In the genomic region with DNA sequence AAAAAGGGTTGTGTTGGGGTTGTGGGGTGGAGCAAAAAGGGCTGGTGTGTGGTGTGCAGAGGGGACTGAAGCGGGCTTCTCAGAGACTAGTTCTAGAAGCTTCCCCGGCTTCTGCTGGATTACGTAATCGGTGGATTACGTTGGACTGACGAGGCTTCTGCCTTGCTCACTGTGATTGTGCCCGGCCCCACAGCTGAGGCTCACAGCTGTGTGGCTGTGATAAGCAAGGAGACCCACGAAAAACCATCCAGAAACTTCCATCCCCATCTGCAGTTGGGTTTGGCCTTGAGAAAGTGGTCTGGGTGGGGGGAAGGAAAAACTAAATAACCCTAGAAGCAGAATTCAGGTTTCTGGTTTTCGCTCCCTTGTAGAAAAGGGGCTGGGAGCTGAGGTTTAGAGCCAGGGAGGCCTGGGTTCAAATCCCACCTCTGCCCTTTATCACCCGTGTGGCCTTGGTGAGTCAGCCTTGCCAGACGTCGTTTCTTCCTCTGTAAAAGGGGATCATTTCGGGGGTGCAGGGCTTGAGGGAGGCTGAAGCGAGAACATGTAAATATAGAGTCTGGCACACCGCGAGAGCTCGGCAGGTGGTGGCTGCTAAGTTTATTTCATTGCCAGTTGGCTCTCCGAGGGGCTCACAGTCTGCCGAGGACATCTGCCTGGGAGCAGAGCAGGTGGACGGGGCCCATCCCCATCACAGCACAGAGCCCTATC, we compare ENCODE assay signal across 1 cellular context.
TF ChIP-seq lines count a peak whose summit lies in the region.

No MANE protein-coding gene starts in this region.

TF ChIP-seq in K562, 482 proteins besides CTCF, POLR2A, EP300 and RAD21 (continued from another document):
- TF ChIP-seq, protein P1, sequence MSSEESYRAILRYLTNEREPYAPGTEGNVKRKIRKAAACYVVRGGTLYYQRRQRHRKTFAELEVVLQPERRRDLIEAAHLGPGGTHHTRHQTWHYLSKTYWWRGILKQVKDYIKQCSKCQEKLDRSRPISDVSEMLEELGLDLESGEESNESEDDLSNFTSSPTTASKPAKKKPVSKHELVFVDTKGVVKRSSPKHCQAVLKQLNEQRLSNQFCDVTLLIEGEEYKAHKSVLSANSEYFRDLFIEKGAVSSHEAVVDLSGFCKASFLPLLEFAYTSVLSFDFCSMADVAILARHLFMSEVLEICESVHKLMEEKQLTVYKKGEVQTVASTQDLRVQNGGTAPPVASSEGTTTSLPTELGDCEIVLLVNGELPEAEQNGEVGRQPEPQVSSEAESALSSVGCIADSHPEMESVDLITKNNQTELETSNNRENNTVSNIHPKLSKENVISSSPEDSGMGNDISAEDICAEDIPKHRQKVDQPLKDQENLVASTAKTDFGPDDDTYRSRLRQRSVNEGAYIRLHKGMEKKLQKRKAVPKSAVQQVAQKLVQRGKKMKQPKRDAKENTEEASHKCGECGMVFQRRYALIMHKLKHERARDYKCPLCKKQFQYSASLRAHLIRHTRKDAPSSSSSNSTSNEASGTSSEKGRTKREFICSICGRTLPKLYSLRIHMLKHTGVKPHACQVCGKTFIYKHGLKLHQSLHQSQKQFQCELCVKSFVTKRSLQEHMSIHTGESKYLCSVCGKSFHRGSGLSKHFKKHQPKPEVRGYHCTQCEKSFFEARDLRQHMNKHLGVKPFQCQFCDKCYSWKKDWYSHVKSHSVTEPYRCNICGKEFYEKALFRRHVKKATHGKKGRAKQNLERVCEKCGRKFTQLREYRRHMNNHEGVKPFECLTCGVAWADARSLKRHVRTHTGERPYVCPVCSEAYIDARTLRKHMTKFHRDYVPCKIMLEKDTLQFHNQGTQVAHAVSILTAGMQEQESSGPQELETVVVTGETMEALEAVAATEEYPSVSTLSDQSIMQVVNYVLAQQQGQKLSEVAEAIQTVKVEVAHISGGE (CRISPR knock-in tag; IDR thresholded peaks at IDR 0.05) = no peak
- 0 out of 2 replicates have a peak, but pooled peaks have one; percentile 33 for TF ChIP-seq LEF1 (IDR thresholded peaks at IDR 0.05)
- no peak for TF ChIP-seq ZFP1 (CRISPR knock-in tag; IDR thresholded peaks at IDR 0.05)
- TF ChIP-seq ESRRB (CRISPR knock-in tag; IDR thresholded peaks at IDR 0.05; ENCODE audit: borderline replicate concordance) = no peak
- TF ChIP-seq RBBP5 (IDR thresholded peaks at IDR 0.05; ENCODE audit: borderline replicate concordance, insufficient read depth, low read length, poor library complexity, severe bottlenecking) = no peak
- TF ChIP-seq, protein P2, sequence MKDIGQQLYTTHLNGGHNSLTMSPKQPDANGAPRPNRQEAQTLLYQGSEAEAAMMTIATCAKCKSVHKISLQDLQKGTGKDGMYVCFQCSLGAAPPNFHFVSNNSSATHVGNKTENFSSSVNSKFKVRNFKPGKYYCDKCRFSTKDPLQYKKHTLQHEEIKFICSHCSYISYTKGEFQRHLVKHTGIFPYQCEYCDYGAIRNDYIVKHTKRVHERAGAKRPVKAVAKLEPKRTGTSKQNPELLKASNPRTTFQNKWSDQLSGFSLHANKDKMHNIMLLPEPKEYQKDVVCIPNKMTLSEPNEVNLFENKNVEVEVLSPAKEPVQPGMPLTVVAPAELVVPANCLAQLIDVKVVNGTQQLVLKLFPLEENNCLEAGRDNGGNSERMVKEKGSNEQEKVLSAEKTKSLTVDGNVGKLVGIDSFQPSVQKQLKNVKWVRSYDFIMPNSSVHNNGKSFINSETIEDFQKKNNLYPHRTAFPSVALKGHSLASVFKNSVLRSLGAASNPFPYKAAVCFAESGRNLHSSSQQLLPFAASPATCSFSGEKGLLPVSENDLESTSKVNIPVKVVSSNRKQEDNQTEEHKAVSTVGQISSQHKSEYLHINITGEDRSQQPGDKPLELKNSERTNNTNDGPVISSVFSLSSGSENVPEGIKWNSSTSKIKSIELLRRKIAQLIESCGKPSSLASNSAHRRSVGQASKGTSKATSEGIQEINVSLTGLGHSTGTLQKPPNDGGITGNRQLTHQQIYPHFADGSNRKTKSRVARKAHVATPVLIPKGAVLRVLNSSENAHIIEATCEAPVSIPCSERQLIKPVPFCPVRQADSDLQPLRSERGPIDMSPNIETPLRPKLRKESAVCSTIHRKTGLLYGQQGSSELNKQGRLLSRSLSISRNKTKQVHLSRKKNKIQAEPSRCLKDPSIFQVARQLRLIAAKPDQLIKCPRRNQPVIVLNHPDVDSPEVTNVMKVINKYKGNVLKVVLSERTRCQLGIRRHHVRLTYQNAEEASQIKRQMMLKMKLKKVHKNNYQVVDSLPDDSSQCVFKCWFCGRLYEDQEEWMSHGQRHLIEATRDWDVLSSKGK (CRISPR knock-in tag; IDR thresholded peaks at IDR 0.05) = no peak
- TF ChIP-seq C11orf30 (IDR thresholded peaks at IDR 0.05; ENCODE audit: low read depth) = no peak
- no peak for TF ChIP-seq SRSF1 (IDR thresholded peaks at IDR 0.05; ENCODE audit: low read depth, low read length)
- no peak for TF ChIP-seq RBM22 (IDR thresholded peaks at IDR 0.05; ENCODE audit: low read depth, low read length, poor library complexity, severe bottlenecking)
- peak; percentile 37; the same call in 1 of the 2 replicates for TF ChIP-seq STAT5A (IDR thresholded peaks at IDR 0.05; ENCODE audit: borderline replicate concordance, low read length)
- TF ChIP-seq JUND (IDR thresholded peaks at IDR 0.05; ENCODE audit: borderline replicate concordance, low read depth, low read length) = peak; percentile 65
- peak; percentile 63; the same call in 2 of the 3 replicates for TF ChIP-seq JUND (tag; IDR thresholded peaks at IDR 0.05; ENCODE audit: borderline replicate concordance, low read depth, low read length)
- TF ChIP-seq CBFA2T3 (IDR thresholded peaks at IDR 0.05) = peak; percentile 84
- no peak for TF ChIP-seq NR3C1 (CRISPR knock-in tag; IDR thresholded peaks at IDR 0.05)
- peak; percentile 68 to 73 for TF ChIP-seq KDM1A (IDR thresholded peaks at IDR 0.05)
- TF ChIP-seq PCBP1 (IDR thresholded peaks at IDR 0.05; ENCODE audit: low read depth, low read length, poor library complexity, severe bottlenecking) = no peak
- peak; percentile 88 for TF ChIP-seq FOSL1 (tag; conservative IDR thresholded peaks at IDR 0.05)
- TF ChIP-seq JUNB (CRISPR knock-in tag; conservative IDR thresholded peaks at IDR 0.05) = no peak
- TF ChIP-seq ZNF766 (CRISPR knock-in tag; conservative IDR thresholded peaks at IDR 0.05) = 0 out of 2 replicates have a peak, but pooled peaks have one; percentile 18
- no peak for TF ChIP-seq ZNF324 (CRISPR knock-in tag; IDR thresholded peaks at IDR 0.05)
- TF ChIP-seq, protein P3, sequence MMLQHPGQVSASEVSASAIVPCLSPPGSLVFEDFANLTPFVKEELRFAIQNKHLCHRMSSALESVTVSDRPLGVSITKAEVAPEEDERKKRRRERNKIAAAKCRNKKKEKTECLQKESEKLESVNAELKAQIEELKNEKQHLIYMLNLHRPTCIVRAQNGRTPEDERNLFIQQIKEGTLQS (IDR thresholded peaks at IDR 0.05) = peak; percentile 87
- TF ChIP-seq, protein P3 (CRISPR knock-in tag; conservative IDR thresholded peaks at IDR 0.05) = no peak; the same call in 1 of the 2 replicates
- peak; percentile 63; the same call in 1 of the 2 replicates for TF ChIP-seq PML (IDR thresholded peaks at IDR 0.05; ENCODE audit: low read length)
- TF ChIP-seq MYBL2 (IDR thresholded peaks at IDR 0.05; ENCODE audit: low read depth) = no peak
- no peak for TF ChIP-seq MYBL2 (CRISPR knock-in tag; IDR thresholded peaks at IDR 0.05; ENCODE audit: borderline replicate concordance)
- TF ChIP-seq, protein P4, sequence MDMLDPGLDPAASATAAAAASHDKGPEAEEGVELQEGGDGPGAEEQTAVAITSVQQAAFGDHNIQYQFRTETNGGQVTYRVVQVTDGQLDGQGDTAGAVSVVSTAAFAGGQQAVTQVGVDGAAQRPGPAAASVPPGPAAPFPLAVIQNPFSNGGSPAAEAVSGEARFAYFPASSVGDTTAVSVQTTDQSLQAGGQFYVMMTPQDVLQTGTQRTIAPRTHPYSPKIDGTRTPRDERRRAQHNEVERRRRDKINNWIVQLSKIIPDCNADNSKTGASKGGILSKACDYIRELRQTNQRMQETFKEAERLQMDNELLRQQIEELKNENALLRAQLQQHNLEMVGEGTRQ (CRISPR knock-in tag; IDR thresholded peaks at IDR 0.05) = no peak
- peak; percentile 72 for TF ChIP-seq CREB1 (IDR thresholded peaks at IDR 0.05)
- TF ChIP-seq CREB1 (CRISPR knock-in tag; IDR thresholded peaks at IDR 0.05) = no peak; the same call in none of the 2 replicates
- no peak for TF ChIP-seq NCOA6 (IDR thresholded peaks at IDR 0.05)
- peak; percentile 76 for TF ChIP-seq DPF2 (IDR thresholded peaks at IDR 0.05)
- TF ChIP-seq TARDBP (IDR thresholded peaks at IDR 0.05) = 0 out of 2 replicates have a peak, but pooled peaks have one; percentile 43
- TF ChIP-seq GTF2F1 (IDR thresholded peaks at IDR 0.05; ENCODE audit: low read depth, low read length) = no peak
- peak; percentile 28; the same call in 1 of the 2 replicates for TF ChIP-seq SOX6 (IDR thresholded peaks at IDR 0.05)
- no peak for TF ChIP-seq SAP30 (IDR thresholded peaks at IDR 0.05; ENCODE audit: borderline replicate concordance, insufficient read depth, low read depth, low read length, poor library complexity, severe bottlenecking)
- TF ChIP-seq TCF3 (CRISPR knock-in tag; IDR thresholded peaks at IDR 0.05) = peak; percentile 85
- TF ChIP-seq RAD51 (IDR thresholded peaks at IDR 0.05; ENCODE audit: borderline replicate concordance, low read depth) = no peak
- no peak for TF ChIP-seq ZNF507 (tag; conservative IDR thresholded peaks at IDR 0.05)
- TF ChIP-seq KLF6 (CRISPR knock-in tag; IDR thresholded peaks at IDR 0.05; ENCODE audit: borderline replicate concordance) = no peak
- no peak for TF ChIP-seq BHLHE40 (IDR thresholded peaks at IDR 0.05; ENCODE audit: low read length)
- TF ChIP-seq RNF2 (IDR thresholded peaks at IDR 0.05) = no peak
- TF ChIP-seq MED1 (CRISPR knock-in tag; IDR thresholded peaks at IDR 0.05; ENCODE audit: borderline replicate concordance) = no peak
- no peak for TF ChIP-seq IRF2 (CRISPR knock-in tag; IDR thresholded peaks at IDR 0.05)
- peak; percentile 74 for TF ChIP-seq ZNF175 (CRISPR knock-in tag; IDR thresholded peaks at IDR 0.05; ENCODE audit: low read depth)
- TF ChIP-seq CBFA2T2 (conservative IDR thresholded peaks at IDR 0.05) = peak; percentile 80
- peak; percentile 67 for TF ChIP-seq CXXC5 (CRISPR knock-in tag; IDR thresholded peaks at IDR 0.05)
- peak; percentile 82 for TF ChIP-seq TEAD4 (IDR thresholded peaks at IDR 0.05; ENCODE audit: low read length)
- no peak for TF ChIP-seq TEAD4 (CRISPR knock-in tag; IDR thresholded peaks at IDR 0.05; ENCODE audit: borderline replicate concordance)
- TF ChIP-seq KLF16 (IDR thresholded peaks at IDR 0.05) = 0 out of 2 replicates have a peak, but pooled peaks have one; percentile 8
- peak; percentile 63 to 67; a peak in 3 of 4 replicates for TF ChIP-seq TRIM24 (IDR thresholded peaks at IDR 0.05)
- peak; percentile 36; the same call in 1 of the 2 replicates for TF ChIP-seq SMARCE1 (IDR thresholded peaks at IDR 0.05)
- peak; percentile 39 for TF ChIP-seq DACH1 (IDR thresholded peaks at IDR 0.05; ENCODE audit: partially characterized antibody)
- TF ChIP-seq CEBPG (CRISPR knock-in tag; IDR thresholded peaks at IDR 0.05) = peak; percentile 64
- peak; percentile 90 to 96 for TF ChIP-seq CEBPG (tag; conservative IDR thresholded peaks at IDR 0.05 in 1 of 2, IDR thresholded peaks at IDR 0.05 in 1 of 2)
- TF ChIP-seq, protein P5, sequence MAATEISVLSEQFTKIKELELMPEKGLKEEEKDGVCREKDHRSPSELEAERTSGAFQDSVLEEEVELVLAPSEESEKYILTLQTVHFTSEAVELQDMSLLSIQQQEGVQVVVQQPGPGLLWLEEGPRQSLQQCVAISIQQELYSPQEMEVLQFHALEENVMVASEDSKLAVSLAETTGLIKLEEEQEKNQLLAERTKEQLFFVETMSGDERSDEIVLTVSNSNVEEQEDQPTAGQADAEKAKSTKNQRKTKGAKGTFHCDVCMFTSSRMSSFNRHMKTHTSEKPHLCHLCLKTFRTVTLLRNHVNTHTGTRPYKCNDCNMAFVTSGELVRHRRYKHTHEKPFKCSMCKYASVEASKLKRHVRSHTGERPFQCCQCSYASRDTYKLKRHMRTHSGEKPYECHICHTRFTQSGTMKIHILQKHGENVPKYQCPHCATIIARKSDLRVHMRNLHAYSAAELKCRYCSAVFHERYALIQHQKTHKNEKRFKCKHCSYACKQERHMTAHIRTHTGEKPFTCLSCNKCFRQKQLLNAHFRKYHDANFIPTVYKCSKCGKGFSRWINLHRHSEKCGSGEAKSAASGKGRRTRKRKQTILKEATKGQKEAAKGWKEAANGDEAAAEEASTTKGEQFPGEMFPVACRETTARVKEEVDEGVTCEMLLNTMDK (IDR thresholded peaks at IDR 0.05; ENCODE audit: borderline replicate concordance, insufficient read depth, low read depth, low read length, poor library complexity, severe bottlenecking) = no peak
- TF ChIP-seq ZNF644 (tag; IDR thresholded peaks at IDR 0.05; ENCODE audit: low read depth) = 0 out of 2 replicates have a peak, but pooled peaks have one; percentile 27
- TF ChIP-seq ELF1 (tag; IDR thresholded peaks at IDR 0.05) = no peak
- TF ChIP-seq RBM39 (optimal IDR thresholded peaks at IDR 0.05; ENCODE audit: low read depth, low read length) = no peak
- no peak for TF ChIP-seq KLF1 (tag; IDR thresholded peaks at IDR 0.05)
- TF ChIP-seq CTBP1 (IDR thresholded peaks at IDR 0.05; ENCODE audit: borderline replicate concordance) = no peak
TF ChIP-seq in K562: peak in this region for 47.
